In the genomic region with DNA sequence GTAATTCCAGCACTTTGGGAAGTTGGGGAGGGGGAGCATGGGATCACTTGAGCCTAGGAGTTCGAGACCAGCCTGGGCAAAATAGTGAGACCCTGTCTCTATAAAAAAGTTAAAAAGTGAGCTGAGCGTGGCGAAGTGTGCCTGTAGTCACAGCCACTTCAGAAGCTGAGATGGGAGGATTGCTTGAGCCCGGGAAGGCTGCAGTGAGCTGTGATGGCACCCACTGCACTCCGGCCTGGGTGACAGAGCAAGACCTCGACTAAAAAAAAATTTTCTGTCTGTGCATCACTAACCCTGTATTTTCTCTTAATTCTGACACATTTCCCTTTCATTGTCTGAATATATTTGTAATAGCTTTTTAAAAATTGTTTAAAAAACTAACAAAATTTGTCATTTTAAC, we compare ENCODE assay signal across 27 cellular contexts. TPM values are rescaled to one million over a fixed set of nuclear protein-coding genes. Genes with fewer than 3 reads are reported as not detected.
DNase-seq lines count a peak whose midpoint lies in the region; ATAC-seq and TF ChIP-seq lines count a peak whose summit lies in the region.
"Had no signal": no experiment of that assay in that cellular context is flagged by ENCODE, and none has a peak within 500 bp of the region (broad histone marks: within the 10 kb centered on the region; RNA-seq: fewer than 3 reads in every experiment).

No MANE protein-coding gene starts in this region.

- H3K4me1 Mint-ChIP-seq in CD14-positive monocyte = peaks cover 49% of the 10 kb centered on the region
- peaks cover 2% of the 10 kb centered on the region for H3K4me1 Mint-ChIP-seq in activated T-cell treated with anti-CD3 and anti-CD28 coated beads, Interleukin-2, amount 50 U/mL, for 24 hours (ENCODE audit: low read depth)

- peaks cover 0 to 3% (median 3%) of the 10 kb centered on the region in 3 donors for H3K27me3 Mint-ChIP-seq in CD14-positive monocyte (ENCODE audit: low read depth in 3 of 3)
- H3K27me3 Mint-ChIP-seq in activated T-cell treated with anti-CD3 and anti-CD28 coated beads, Interleukin-2, amount 50 U/mL, for 24 hours = no peaks in the 10 kb centered on the region
- H3K27me3 Mint-ChIP-seq: activated CD4-positive, alpha-beta memory T cell treated with anti-CD3 and anti-CD28 coated beads, Interleukin-2, amount 10 ng/mL, durations not matched to agents 7 days and 5 days; activated naive CD8-positive, alpha-beta T cell; stimulated activated naive CD8-positive, alpha-beta T cell treated with anti-CD3 and anti-CD28 coated beads, Interleukin-15, amount 100 ng/mL, for 72 hours had no signal

- H3K27ac ChIP-seq in VCaP (peak overlapping the region; percentile 95), lung (ENCODE audit: low read depth in 1 of 2, low read length in 1 of 2) (peak overlapping the region; percentile 33 to 53), smooth muscle cell (ENCODE audit: low read depth) (peak overlapping the region; percentile 3)
- H3K27ac ChIP-seq: spleen had no signal

- H3K4me3 ChIP-seq in lung (no peak overlapping the region), smooth muscle cell (no peak overlapping the region)
- H3K4me3 ChIP-seq: heart right ventricle, pancreas, spleen, tibial nerve had no signal

- H3K4me1 ChIP-seq in lung (ENCODE audit: control insufficient read depth in 2 of 2, insufficient read depth in 2 of 2, low read length in 2 of 2) = peaks cover 24 to 27% of the 10 kb centered on the region in 2 donors
- peaks cover 10% of the 10 kb centered on the region for H3K4me1 ChIP-seq in smooth muscle cell (ENCODE audit: low read depth)

- H3K4me2 ChIP-seq in smooth muscle cell = no peak overlapping the region

- peaks cover 97% of the 10 kb centered on the region for H3K79me2 ChIP-seq in smooth muscle cell (ENCODE audit: low read depth)

- peaks cover 14% of the 10 kb centered on the region for H3F3A ChIP-seq in smooth muscle cell (ENCODE audit: low read depth)

- H3K9me3 Mint-ChIP-seq in CD14-positive monocyte = peaks cover 0 to 3% (median 0%) of the 10 kb centered on the region in 7 donors
- H3K9me3 Mint-ChIP-seq in activated T-cell treated with anti-CD3 and anti-CD28 coated beads, Interleukin-2, amount 50 U/mL, for 24 hours = no peaks in the 10 kb centered on the region
- H3K9me3 Mint-ChIP-seq: activated CD4-positive, alpha-beta memory T cell treated with anti-CD3 and anti-CD28 coated beads, Interleukin-2, amount 10 ng/mL, durations not matched to agents 7 days and 5 days; stimulated activated naive CD8-positive, alpha-beta T cell treated with anti-CD3 and anti-CD28 coated beads, Interleukin-15, amount 100 ng/mL, for 72 hours; T-helper 2 cell treated with Interferon-gamma antibody and Interleukin-4, amounts not matched to agents 5 μg/mL and 100 μg/mL, for 36 hours had no signal

- DNase-seq in CD14-positive monocyte (ENCODE audit: low spot score) (no peak), lung (ENCODE audit: low spot score) (no peak), smooth muscle cell (lab: John Stamatoyannopoulos, UW; ENCODE audit: unreplicated experiment) (no peak), islet precursor cell (no peak)
- no peak for DNase-seq in activated T-cell treated with anti-CD3 and anti-CD28 coated beads, Interleukin-2, amount 50 U/mL, for 24 hours
- DNase-seq: activated CD4-positive, alpha-beta memory T cell treated with anti-CD3 and anti-CD28 coated beads, Interleukin-2, amount 10 ng/mL, durations not matched to agents 7 days and 5 days; activated effector memory CD4-positive, alpha-beta T cell treated with Interleukin-2 at 50 U/mL for 16 hours; C1 segment of cervical spinal cord; COR-L47; effector memory CD4-positive, alpha-beta T cell; erythroblast; heart right ventricle; kidney; NCI-H146; NCI-H345; pancreas; right cardiac atrium; SHP77; spleen; stimulated activated CD4-positive, alpha-beta T cell treated with anti-CD3 and anti-CD28 coated beads, Interleukin-2, amount 100 ng/mL, for 24 hours; stimulated activated CD8-positive, alpha-beta memory T cell treated with anti-CD3 and anti-CD28 coated beads, Interleukin-4, amount 100 ng/mL, for 48 hours; stimulated activated naive CD8-positive, alpha-beta T cell treated with anti-CD3 and anti-CD28 coated beads, Interleukin-15, amount 100 ng/mL, for 72 hours had no signal

- ATAC-seq in lung (ENCODE audit: insufficient read depth, low FRiP score) (no peak), HG02981 (IDR thresholded peaks at IDR 0.05; ENCODE audit: unreplicated experiment) (no peak)
- ATAC-seq: heart right ventricle; pancreas; right cardiac atrium; stimulated activated naive CD8-positive, alpha-beta T cell treated with anti-CD3 and anti-CD28 coated beads, Interleukin-15, amount 100 ng/mL, for 72 hours had no signal

- no peaks in the 10 kb centered on the region for H3K9me3 ChIP-seq in lung (ENCODE audit: control insufficient read depth in 2 of 2, insufficient read depth in 1 of 2, low read length in 1 of 2)
- no peaks in the 10 kb centered on the region for H3K9me3 ChIP-seq in smooth muscle cell (replicated peaks; ENCODE audit: low read depth)
- H3K9me3 ChIP-seq: heart right ventricle, pancreas, tibial nerve had no signal

- no peak overlapping the region for H3K9ac ChIP-seq in smooth muscle cell (ENCODE audit: low read depth)

- H3K4me3 Mint-ChIP-seq in CD14-positive monocyte = no peak overlapping the region
- H3K4me3 Mint-ChIP-seq in activated T-cell treated with anti-CD3 and anti-CD28 coated beads, Interleukin-2, amount 50 U/mL, for 24 hours = no peak overlapping the region
- H3K4me3 Mint-ChIP-seq: activated CD4-positive, alpha-beta memory T cell treated with anti-CD3 and anti-CD28 coated beads, Interleukin-2, amount 10 ng/mL, durations not matched to agents 7 days and 5 days; activated naive CD8-positive, alpha-beta T cell; stimulated activated naive CD8-positive, alpha-beta T cell treated with anti-CD3 and anti-CD28 coated beads, Interleukin-15, amount 100 ng/mL, for 72 hours; T-helper 2 cell treated with Interferon-gamma antibody and Interleukin-4, amounts not matched to agents 5 μg/mL and 100 μg/mL, for 36 hours had no signal

- no peak for TF ChIP-seq CTCF in CD14-positive monocyte (IDR thresholded peaks at IDR 0.05)
- no peak for TF ChIP-seq CTCF in VCaP (conservative IDR thresholded peaks at IDR 0.05)
- no peak for TF ChIP-seq CTCF in lung (IDR thresholded peaks at IDR 0.05; ENCODE audit: control extremely low read depth, extremely low read depth)
- no peak for TF ChIP-seq CTCF in smooth muscle cell (IDR thresholded peaks at IDR 0.05; ENCODE audit: borderline replicate concordance, insufficient read depth, poor library complexity, severe bottlenecking)

- peaks cover 97% of the 10 kb centered on the region for H4K20me1 ChIP-seq in smooth muscle cell (ENCODE audit: low read depth)

- peak overlapping the region in 4 of 7 donors; percentile 49 to 88 (median 62) for H3K27ac Mint-ChIP-seq in CD14-positive monocyte
- no peak overlapping the region for H3K27ac Mint-ChIP-seq in activated T-cell treated with anti-CD3 and anti-CD28 coated beads, Interleukin-2, amount 50 U/mL, for 24 hours
- H3K27ac Mint-ChIP-seq: activated CD4-positive, alpha-beta memory T cell treated with anti-CD3 and anti-CD28 coated beads, Interleukin-2, amount 10 ng/mL, durations not matched to agents 7 days and 5 days; activated naive CD8-positive, alpha-beta T cell; T-helper 2 cell treated with Interferon-gamma antibody and Interleukin-4, amounts not matched to agents 5 μg/mL and 100 μg/mL, for 36 hours had no signal

- no peak overlapping the region for H2AFZ ChIP-seq in smooth muscle cell (ENCODE audit: low read depth)

- 91 to 94% methylated on average over 6 of the region's 6 CpGs for WGBS in lung, 2 donors
- 94% methylated on average over 6 of the region's 6 CpGs for WGBS in smooth muscle cell (ENCODE audit: low lambda C conversion rate)

- H3K36me3 ChIP-seq in lung (ENCODE audit: control insufficient read depth in 2 of 2, insufficient read depth in 2 of 2, low read length in 2 of 2) (no peaks in the 10 kb centered on the region), smooth muscle cell (ENCODE audit: low read depth) (no peaks in the 10 kb centered on the region)
- H3K36me3 ChIP-seq: heart right ventricle, pancreas, spleen, tibial nerve had no signal

- H3K27me3 ChIP-seq in lung (ENCODE audit: control insufficient read depth, insufficient read depth) (no peaks in the 10 kb centered on the region), smooth muscle cell (ENCODE audit: low read depth) (no peaks in the 10 kb centered on the region)
- H3K27me3 ChIP-seq: heart right ventricle, pancreas, spleen, tibial nerve had no signal

- intact Hi-C loops in CD14-positive monocyte (cut with micrococcal nuclease) = no loop called here

- peaks cover 4 to 31% of the 10 kb centered on the region in 2 donors for H3K36me3 Mint-ChIP-seq in CD14-positive monocyte
- no peaks in the 10 kb centered on the region for H3K36me3 Mint-ChIP-seq in activated T-cell treated with anti-CD3 and anti-CD28 coated beads, Interleukin-2, amount 50 U/mL, for 24 hours (ENCODE audit: low read depth)

RNA-seq across cellular contexts. Expression of gene LATS2, which starts 29.8 kb away (rescaled TPM):
- polyA plus RNA-seq in CD14-positive monocyte (1 to 10 TPM in 1 of 2 donors, under 1 TPM in 1; 0.96 to 1.0 TPM), lung (10 to 100 TPM in 1 of 2 donors, 1 to 10 TPM in 1; 7.7 to 12.8 TPM), smooth muscle cell (6.9 and 8.9 TPM in 2 replicates)
- total RNA-seq in lung (10 to 100 TPM; 29.8 to 37.5 TPM), smooth muscle cell (20.8 and 26.4 TPM in 2 replicates)

Comparison
In these comparisons a context has a peak if more than half of its experiments do, and no peak if none do; other contexts are left out.
1. H3K27ac ChIP-seq: peak in every context shown above with its lines; median percentile 95 in VCaP; 43 in lung; 3 in smooth muscle cell.